ENCODE assay signal across 19 cellular contexts in genomic region chr22:27673839-27674238, GRCh38.
DNase-seq lines count a peak whose midpoint lies in the region; TF ChIP-seq lines count a peak whose summit lies in the region.
"Had no signal": no experiment of that assay in that cellular context is flagged by ENCODE, and none has a peak within 500 bp of the region (broad histone marks: within the 10 kb centered on the region; RNA-seq: fewer than 3 reads in every experiment).

No MANE protein-coding gene starts in this region.

- H3K4me1 ChIP-seq in H9 (ENCODE audit: insufficient read depth, low read length) (peaks cover 3% of the 10 kb centered on the region; the same call in 1 of the 2 replicates), spleen (peaks cover 0 to 27% (median 15%) of the 10 kb centered on the region in 6 donors), Caco-2 (peaks cover 26% of the 10 kb centered on the region)

- TF ChIP-seq POLR2A in spleen (IDR thresholded peaks at IDR 0.05) = no peak

- H3K9ac ChIP-seq in H9 (ENCODE audit: extremely low read depth, insufficient read length, low read length) = no peak overlapping the region

- no peak overlapping the region for H4K8ac ChIP-seq in H9 (replicated peaks; ENCODE audit: insufficient read length, low read depth, low read length)

- no peak overlapping the region for H4K91ac ChIP-seq in H9 (ENCODE audit: insufficient read length, low read depth, low read length)

- H3K56ac ChIP-seq in H9 (ENCODE audit: insufficient read length, low read depth, low read length) = no peak overlapping the region

- no peak overlapping the region for H3K4ac ChIP-seq in H9 (ENCODE audit: low read depth, low read length)

- no peak overlapping the region for H2BK12ac ChIP-seq in H9 (ENCODE audit: insufficient read length, low read depth, low read length)

- H2BK15ac ChIP-seq in H9 (ENCODE audit: low read depth, low read length) = no peak overlapping the region

- H4K5ac ChIP-seq in H9 (ENCODE audit: insufficient read length, low read depth, low read length) = no peak overlapping the region

- H3K27ac ChIP-seq in H9 (ENCODE audit: insufficient read length, low read depth, low read length) (no peak overlapping the region), spleen (no peak overlapping the region)
- H3K27ac ChIP-seq: neutrophil, testis had no signal

- peaks cover 2% of the 10 kb centered on the region for H4K20me1 ChIP-seq in H9 (ENCODE audit: control insufficient read depth, insufficient read depth, insufficient read length)

- no peak overlapping the region for H3T11ph ChIP-seq in H9 (ENCODE audit: low read length)

- TF ChIP-seq CTCF in H9 (conservative IDR thresholded peaks at IDR 0.05) = no peak
- no peak for TF ChIP-seq CTCF in spleen (IDR thresholded peaks at IDR 0.05 in 8 of 11, conservative IDR thresholded peaks at IDR 0.05 in 3 of 11)
- TF ChIP-seq CTCF in Caco-2 (IDR thresholded peaks at IDR 0.05; ENCODE audit: insufficient read depth in 1 of 2, low read depth in 1 of 2, low read length in 1 of 2, severe bottlenecking in 1 of 2, unreplicated experiment in 1 of 2) = no peak

- no peak overlapping the region for H2BK20ac ChIP-seq in H9 (ENCODE audit: low read depth, low read length, poor library complexity, severe bottlenecking)

- H3K36me3 ChIP-seq in spleen (no peaks in the 10 kb centered on the region), Caco-2 (ENCODE audit: control insufficient read depth, insufficient read depth, low read length) (no peaks in the 10 kb centered on the region)
- H3K36me3 ChIP-seq: neutrophil had no signal

- H3K14ac ChIP-seq in H9 (ENCODE audit: insufficient read depth, low read length) = no peak overlapping the region

- no peak overlapping the region for H3K18ac ChIP-seq in H9 (ENCODE audit: insufficient read length, low read depth, low read length)

- peaks cover 26 to 43% of the 10 kb centered on the region in 2 experiments for H3K4me1 Mint-ChIP-seq in H9
- H3K4me1 Mint-ChIP-seq in Caco-2 (ENCODE audit: low read depth, unreplicated experiment) = peaks cover 33% of the 10 kb centered on the region
- H3K4me1 Mint-ChIP-seq: central memory CD8-positive, alpha-beta T cell had no signal

- H2BK5ac ChIP-seq in H9 (ENCODE audit: insufficient read length, low read length) = no peak overlapping the region

- no peaks in the 10 kb centered on the region for H3K79me2 ChIP-seq in H9 (ENCODE audit: insufficient read depth, low read length)

- CTCF ChIA-PET in Caco-2 (lab: Charles Lee) = no interaction called here

- no peaks in the 10 kb centered on the region for H3K23me2 ChIP-seq in H9 (ENCODE audit: insufficient read length, low read depth, low read length, poor library complexity, severe bottlenecking)

- no TSS peak for BruUV-seq in Caco-2 (replicated peaks; lab: Mats Ljungman, UMichigan)

- H3K27ac Mint-ChIP-seq in H9 (peak overlapping the region in 2 of 3 experiments; percentile 40 to 81; a peak in 4 of 7 replicates), Caco-2 (ENCODE audit: unreplicated experiment) (no peak overlapping the region)
- H3K27ac Mint-ChIP-seq: activated CD8-positive, alpha-beta T cell treated with anti-CD3 and anti-CD28 coated beads, Interleukin-2, amount 10 ng/mL, durations not matched to agents 7 days and 5 days; activated T-cell treated with anti-CD3 and anti-CD28 coated beads, Interleukin-2, amount 50 U/mL, for 24 hours; CD8-positive, alpha-beta memory T cell had no signal

- no peak overlapping the region for H2AFZ ChIP-seq in H9 (ENCODE audit: low read length)

- DNase-seq in H9 (no peak), globus pallidus (ENCODE audit: low spot score) (peak; percentile 52), midbrain (lab: John Stamatoyannopoulos, UW) (peak; percentile 7), spleen (peak; percentile 46), NCI-H128 (lab: John Stamatoyannopoulos, UW; ENCODE audit: unreplicated experiment) (no peak), Caco-2 (no peak)
- no peak for DNase-seq in activated effector memory CD4-positive, alpha-beta T cell treated with Interleukin-2 at 50 U/mL for 16 hours
- DNase-seq: activated CD8-positive, alpha-beta T cell treated with anti-CD3 and anti-CD28 coated beads, Interleukin-2, amount 10 ng/mL, durations not matched to agents 7 days and 5 days; activated naive CD4-positive, alpha-beta T cell treated with Interleukin-2 at 50 U/mL for 16 hours; activated T-cell treated with anti-CD3 and anti-CD28 coated beads, Interleukin-2, amount 50 U/mL, for 24 hours; CD8-positive, alpha-beta memory T cell; DMS79; effector memory CD4-positive, alpha-beta T cell; Karpas-422; left colon; NCI-H1105; testis had no signal

- peaks cover 0 to 20% (median 15%) of the 10 kb centered on the region in 3 experiments; a peak in 4 of 7 replicates for H3K36me3 Mint-ChIP-seq in H9 (ENCODE audit: insufficient read depth in 1 of 3, low read depth in 3 of 3)
- H3K36me3 Mint-ChIP-seq in Caco-2 (ENCODE audit: insufficient read depth, unreplicated experiment) = no peaks in the 10 kb centered on the region
- H3K36me3 Mint-ChIP-seq: CD8-positive, alpha-beta memory T cell had no signal

- H3K9me3 Mint-ChIP-seq in H9 (no peaks in the 10 kb centered on the region; a peak in 2 of 5 replicates), Caco-2 (ENCODE audit: unreplicated experiment) (no peaks in the 10 kb centered on the region)
- H3K9me3 Mint-ChIP-seq: activated T-cell treated with anti-CD3 and anti-CD28 coated beads, Interleukin-2, amount 50 U/mL, for 24 hours; central memory CD8-positive, alpha-beta T cell had no signal

- no peak overlapping the region for H3K23ac ChIP-seq in H9 (ENCODE audit: insufficient read length, low read depth, low read length)

- no peak overlapping the region for H2AK5ac ChIP-seq in H9 (ENCODE audit: insufficient read length, low read length)

- no peak overlapping the region for H3K4me3 Mint-ChIP-seq in H9
- no peak overlapping the region for H3K4me3 Mint-ChIP-seq in Caco-2 (ENCODE audit: unreplicated experiment)
- H3K4me3 Mint-ChIP-seq: activated CD8-positive, alpha-beta T cell treated with anti-CD3 and anti-CD28 coated beads, Interleukin-2, amount 10 ng/mL, durations not matched to agents 7 days and 5 days; activated T-cell treated with anti-CD3 and anti-CD28 coated beads, Interleukin-2, amount 50 U/mL, for 24 hours; CD8-positive, alpha-beta memory T cell; central memory CD8-positive, alpha-beta T cell had no signal

- intact Hi-C loops in spleen (cut with DNase I; ENCODE audit: low total_unique reads) = no loop called here
- intact Hi-C loops in Caco-2 (cut with micrococcal nuclease; ENCODE audit: unreplicated experiment) = no loop called here

- H3K9me3 ChIP-seq in H9 (ENCODE audit: control insufficient read depth, low read depth, low read length) (no peaks in the 10 kb centered on the region), spleen (no peaks in the 10 kb centered on the region), Caco-2 (0 out of 2 replicates have a peak, but pooled peaks cover 3% of the 10 kb centered on the region)
- H3K9me3 ChIP-seq: neutrophil, testis had no signal

- no peak overlapping the region for H3K4me2 ChIP-seq in H9 (ENCODE audit: insufficient read depth, insufficient read length, low read length)

- no peak overlapping the region for H2BK120ac ChIP-seq in H9 (ENCODE audit: low read depth, low read length, poor library complexity, severe bottlenecking)

- H3K4me3 ChIP-seq in spleen (no peak overlapping the region), Caco-2 (ENCODE audit: low read depth, low read length) (no peak overlapping the region)
- H3K4me3 ChIP-seq: testis had no signal

- no peaks in the 10 kb centered on the region for H3K79me1 ChIP-seq in H9 (ENCODE audit: insufficient read depth, low read depth, low read length, poor library complexity, severe bottlenecking)

- WGBS in H9 (ENCODE audit: extremely low coverage, insufficient read length, low lambda C conversion rate) = no CpG with 5 or more reads among the region's 15 CpGs
- WGBS in spleen, 5 donors = 38 to 52% (median 47%) methylated on average over 14 to 15 of the region's 15 CpGs

- POLR2A ChIA-PET in Caco-2 (lab: Charles Lee) = no interaction called here

- H3K27me3 Mint-ChIP-seq in H9 (ENCODE audit: low read depth) (no peaks in the 10 kb centered on the region), Caco-2 (ENCODE audit: insufficient read depth, unreplicated experiment) (no peaks in the 10 kb centered on the region)

- H3K27me3 ChIP-seq in H9 (ENCODE audit: insufficient read depth, low read length) (no peaks in the 10 kb centered on the region), spleen (replicated peaks in 1 of 7) (peaks cover 0 to 41% (median 0%) of the 10 kb centered on the region in 7 donors), Caco-2 (replicated peaks; ENCODE audit: control insufficient read depth, insufficient read depth, low read length) (no peaks in the 10 kb centered on the region)
- H3K27me3 ChIP-seq: testis had no signal

Comparison
In these comparisons a context has a peak if more than half of its experiments do, and no peak if none do; other contexts are left out.
1. DNase-seq: peak in globus pallidus (single experiment), midbrain (single experiment) and spleen (single experiment); none in H9 (single experiment), NCI-H128 (single experiment), activated effector memory CD4-positive, alpha-beta T cell treated with Interleukin-2 at 50 U/mL for 16 hours (single experiment) and Caco-2 (0 of 2).